Comparison of ENCODE assay signal across 24 cellular contexts in genomic region chr3:23880703-23881339, GRCh38. TPM values are rescaled to one million over a fixed set of nuclear protein-coding genes. Genes with fewer than 3 reads are reported as not detected.
DNase-seq lines count a peak whose midpoint lies in the region; ATAC-seq and TF ChIP-seq lines count a peak whose summit lies in the region.
"Had no signal": no experiment of that assay in that cellular context is flagged by ENCODE, and none has a peak within 500 bp of the region (broad histone marks: within the 10 kb centered on the region; RNA-seq: fewer than 3 reads in every experiment).

No MANE protein-coding gene starts in this region.

- DNase-seq in DMS53 (lab: John Stamatoyannopoulos, UW): peak; percentile 22
- DNase-seq in DMS53 treated with DMSO at 0.1 percent for 48 hours (lab: John Stamatoyannopoulos, UW; ENCODE audit: unreplicated experiment): no peak
- DNase-seq in natural killer cell: no peak
- DNase-seq in natural killer cell treated with Interleukin-12 subunit alpha and Interleukin-12 subunit beta and Interleukin-15 and Interleukin-18, amount 100 ng/mL, for 72 hours (ENCODE audit: low spot score): no peak
- DNase-seq in immature natural killer cell: no peak
- DNase-seq in stimulated activated effector memory CD8-positive, alpha-beta T cell treated with anti-CD3 and anti-CD28 coated beads, Interleukin-12 subunit alpha, Interleukin-12 subunit beta, amount 100 ng/mL, for 72 hours (ENCODE audit: low spot score in 2 of 2): no peak
- DNase-seq: activated effector memory CD4-positive, alpha-beta T cell treated with anti-CD3 and anti-CD28 coated beads, Interleukin-2, amount 50 U/mL, for 16 hours; amniotic stem cell; DND-41; effector memory CD8-positive, alpha-beta T cell; esophagus squamous epithelium; hypothalamus; KG1; NCI-H1436; NCI-H774; occipital lobe; stimulated activated CD8-positive, alpha-beta memory T cell treated with anti-CD3 and anti-CD28 coated beads, Interleukin-4, amount 100 ng/mL, for 48 hours; T-helper 9 cell had no signal

- H3K4me1 Mint-ChIP-seq in natural killer cell: peaks cover 44 to 47% of the 10 kb centered on the region in 2 donors
- peaks cover 25 to 30% of the 10 kb centered on the region in 2 donors for H3K4me1 Mint-ChIP-seq in natural killer cell treated with Interleukin-12 subunit alpha and Interleukin-12 subunit beta and Interleukin-15 and Interleukin-18, amount 100 ng/mL, for 72 hours (ENCODE audit: low read depth in 2 of 2)
- peaks cover 32 to 36% of the 10 kb centered on the region in 2 donors for H3K4me1 Mint-ChIP-seq in immature natural killer cell
- H3K4me1 Mint-ChIP-seq in stimulated activated effector memory CD8-positive, alpha-beta T cell treated with anti-CD3 and anti-CD28 coated beads, Interleukin-12 subunit alpha, Interleukin-12 subunit beta, amount 100 ng/mL, for 72 hours: peaks cover 35% of the 10 kb centered on the region

- H3K27ac Mint-ChIP-seq in natural killer cell: peak overlapping the region; percentile 80 to 81
- H3K27ac Mint-ChIP-seq in natural killer cell treated with Interleukin-12 subunit alpha and Interleukin-12 subunit beta and Interleukin-15 and Interleukin-18, amount 100 ng/mL, for 72 hours: peak overlapping the region in 1 of 2 donors; percentile 59
- H3K27ac Mint-ChIP-seq in immature natural killer cell: peak overlapping the region in 4 of 6 donors; percentile 52 to 88 (median 72)
- H3K27ac Mint-ChIP-seq in stimulated activated effector memory CD8-positive, alpha-beta T cell treated with anti-CD3 and anti-CD28 coated beads, Interleukin-12 subunit alpha, Interleukin-12 subunit beta, amount 100 ng/mL, for 72 hours: peak overlapping the region; percentile 34
- H3K27ac Mint-ChIP-seq: GM23338, type B pancreatic cell, WTC11 had no signal

- intact Hi-C loops in natural killer cell (cut with micrococcal nuclease): no loop called here

- H3K4me3 Mint-ChIP-seq in natural killer cell (peak overlapping the region; percentile 78), immature natural killer cell (peak overlapping the region; percentile 12 to 84 (median 77))
- no peak overlapping the region for H3K4me3 Mint-ChIP-seq in natural killer cell treated with Interleukin-12 subunit alpha and Interleukin-12 subunit beta and Interleukin-15 and Interleukin-18, amount 100 ng/mL, for 72 hours
- H3K4me3 Mint-ChIP-seq in stimulated activated effector memory CD8-positive, alpha-beta T cell treated with anti-CD3 and anti-CD28 coated beads, Interleukin-12 subunit alpha, Interleukin-12 subunit beta, amount 100 ng/mL, for 72 hours: no peak overlapping the region
- H3K4me3 Mint-ChIP-seq: effector memory CD8-positive, alpha-beta T cell; GM23338; type B pancreatic cell; WTC11 had no signal

- H3K36me3 Mint-ChIP-seq in natural killer cell: no peaks in the 10 kb centered on the region
- no peaks in the 10 kb centered on the region for H3K36me3 Mint-ChIP-seq in natural killer cell treated with Interleukin-12 subunit alpha and Interleukin-12 subunit beta and Interleukin-15 and Interleukin-18, amount 100 ng/mL, for 72 hours
- H3K36me3 Mint-ChIP-seq in immature natural killer cell: no peaks in the 10 kb centered on the region
- H3K36me3 Mint-ChIP-seq in stimulated activated effector memory CD8-positive, alpha-beta T cell treated with anti-CD3 and anti-CD28 coated beads, Interleukin-12 subunit alpha, Interleukin-12 subunit beta, amount 100 ng/mL, for 72 hours: no peaks in the 10 kb centered on the region

- no peaks in the 10 kb centered on the region for H3K9me3 Mint-ChIP-seq in natural killer cell
- no peaks in the 10 kb centered on the region for H3K9me3 Mint-ChIP-seq in natural killer cell treated with Interleukin-12 subunit alpha and Interleukin-12 subunit beta and Interleukin-15 and Interleukin-18, amount 100 ng/mL, for 72 hours
- no peaks in the 10 kb centered on the region for H3K9me3 Mint-ChIP-seq in immature natural killer cell
- H3K9me3 Mint-ChIP-seq in stimulated activated effector memory CD8-positive, alpha-beta T cell treated with anti-CD3 and anti-CD28 coated beads, Interleukin-12 subunit alpha, Interleukin-12 subunit beta, amount 100 ng/mL, for 72 hours: no peaks in the 10 kb centered on the region
- H3K9me3 Mint-ChIP-seq: effector memory CD8-positive, alpha-beta T cell; type B pancreatic cell had no signal

- H3K27me3 Mint-ChIP-seq in natural killer cell (ENCODE audit: low read depth in 2 of 2): no peaks in the 10 kb centered on the region
- no peaks in the 10 kb centered on the region for H3K27me3 Mint-ChIP-seq in natural killer cell treated with Interleukin-12 subunit alpha and Interleukin-12 subunit beta and Interleukin-15 and Interleukin-18, amount 100 ng/mL, for 72 hours
- H3K27me3 Mint-ChIP-seq in immature natural killer cell (ENCODE audit: low read depth in 3 of 3): no peaks in the 10 kb centered on the region
- H3K27me3 Mint-ChIP-seq: effector memory CD8-positive, alpha-beta T cell; type B pancreatic cell had no signal

- TF ChIP-seq CTCF in natural killer cell (IDR thresholded peaks at IDR 0.05): no peak

- ATAC-seq in natural killer cell: peak in 2 of 3 donors; percentile 64
- no peak for ATAC-seq in natural killer cell treated with Interleukin-12 subunit alpha and Interleukin-12 subunit beta and Interleukin-15 and Interleukin-18, amount 100 ng/mL, for 72 hours
- no peak for ATAC-seq in stimulated activated effector memory CD8-positive, alpha-beta T cell treated with anti-CD3 and anti-CD28 coated beads, Interleukin-12 subunit alpha, Interleukin-12 subunit beta, amount 100 ng/mL, for 72 hours
- no peak for ATAC-seq in GM19463 (IDR thresholded peaks at IDR 0.05; ENCODE audit: unreplicated experiment)
- no peak for ATAC-seq in GM18907 (IDR thresholded peaks at IDR 0.05; ENCODE audit: unreplicated experiment)
- ATAC-seq: effector memory CD8-positive, alpha-beta T cell; gastroesophageal sphincter; GM23338; WTC11 had no signal

RNA-seq across cellular contexts. Expression of gene NKIRAS1, which starts 36.0 kb away (rescaled TPM):
- 1 to 10 TPM; 2.2 to 3.3 (median 2.8) TPM for total RNA-seq in natural killer cell
- total RNA-seq in natural killer cell treated with Interleukin-12 subunit alpha and Interleukin-12 subunit beta and Interleukin-15 and Interleukin-18, amount 100 ng/mL, for 72 hours: 1 to 10 TPM; 4.9 to 6.7 TPM
- 1 to 10 TPM; 2.1 to 4.7 (median 4.0) TPM for polyA plus RNA-seq in immature natural killer cell

RNA-seq across cellular contexts. Expression of gene RPL15, which starts 36.1 kb away (rescaled TPM):
- total RNA-seq in natural killer cell: 1,000 to 10,000 TPM; 1,116 to 1,338 (median 1,291) TPM
- 1,000 to 10,000 TPM; 1,150 to 1,334 TPM for total RNA-seq in natural killer cell treated with Interleukin-12 subunit alpha and Interleukin-12 subunit beta and Interleukin-15 and Interleukin-18, amount 100 ng/mL, for 72 hours
- 1,000 to 10,000 TPM; 2,712 to 5,031 (median 2,871) TPM for polyA plus RNA-seq in immature natural killer cell

Comparison
In these comparisons a context has a peak if more than half of its experiments do, and no peak if none do; other contexts are left out.
1. ATAC-seq: peak in natural killer cell (2 of 3); none in natural killer cell treated with Interleukin-12 subunit alpha and Interleukin-12 subunit beta and Interleukin-15 and Interleukin-18, amount 100 ng/mL, for 72 hours (0 of 2), stimulated activated effector memory CD8-positive, alpha-beta T cell treated with anti-CD3 and anti-CD28 coated beads, Interleukin-12 subunit alpha, Interleukin-12 subunit beta, amount 100 ng/mL, for 72 hours (single experiment), GM19463 (single experiment) and GM18907 (single experiment).
2. H3K4me3 Mint-ChIP-seq: peak in natural killer cell (single experiment) and immature natural killer cell (5 of 5); none in natural killer cell treated with Interleukin-12 subunit alpha and Interleukin-12 subunit beta and Interleukin-15 and Interleukin-18, amount 100 ng/mL, for 72 hours (single experiment) and stimulated activated effector memory CD8-positive, alpha-beta T cell treated with anti-CD3 and anti-CD28 coated beads, Interleukin-12 subunit alpha, Interleukin-12 subunit beta, amount 100 ng/mL, for 72 hours (single experiment).